In the genomic region with DNA sequence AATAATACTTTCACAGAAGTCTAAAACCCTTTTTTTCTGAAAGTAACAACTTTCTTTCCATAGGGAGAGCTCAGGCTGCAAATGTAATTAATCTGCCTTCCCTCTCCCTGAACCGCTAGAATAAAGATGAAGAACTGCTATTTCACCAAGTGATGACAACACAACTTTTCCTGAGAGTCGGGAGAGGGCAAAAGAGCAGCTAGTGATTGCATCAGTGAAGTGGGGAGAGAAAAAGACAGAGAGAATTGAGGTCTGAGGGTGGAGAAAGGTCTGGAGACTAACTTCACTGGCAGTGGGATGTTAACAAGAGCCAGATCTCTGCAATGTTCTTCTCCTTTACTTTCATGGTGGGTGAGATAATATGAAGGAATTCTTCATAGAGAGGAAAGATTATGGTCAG, we compare ENCODE assay signal across 17 cellular contexts. TPM values are rescaled to one million over a fixed set of nuclear protein-coding genes. Genes with fewer than 3 reads are reported as not detected.
DNase-seq lines count a peak whose midpoint lies in the region; ATAC-seq and TF ChIP-seq lines count a peak whose summit lies in the region.
"Had no signal": no experiment of that assay in that cellular context is flagged by ENCODE, and none has a peak within 500 bp of the region (broad histone marks: within the 10 kb centered on the region; RNA-seq: fewer than 3 reads in every experiment).

No MANE protein-coding gene starts in this region.

- H3K27ac ChIP-seq in breast epithelium = peak overlapping the region; percentile 22 to 67
- no peak overlapping the region for H3K27ac ChIP-seq in mammary epithelial cell (ENCODE audit: insufficient read depth, low read depth, low read length)
- peak overlapping the region; percentile 11 to 41 for H3K27ac ChIP-seq in uterus

- intact Hi-C loops in breast epithelium (cut with DNase I; ENCODE audit: low total_unique reads) = loop anchor here (10.0 kb wide), 1 partner anchor 1289 kb away; no protein-coding TSS in a partner anchor
- intact Hi-C loops in mammary epithelial cell (cut with micrococcal nuclease) = loop anchor here (5.0 kb wide), 1 partner anchor 44 kb away; no protein-coding TSS in a partner anchor
- intact Hi-C loops in uterus (cut with DNase I; ENCODE audit: low total_unique reads) = no loop called here

- H3K9me3 ChIP-seq in breast epithelium (no peaks in the 10 kb centered on the region), mammary epithelial cell (replicated peaks; ENCODE audit: insufficient read depth, low read length) (no peaks in the 10 kb centered on the region), uterus (no peaks in the 10 kb centered on the region)
- H3K9me3 ChIP-seq: testis had no signal

- 32% methylated on average over 2 of the region's 2 CpGs for WGBS in mammary epithelial cell (ENCODE audit: low coverage, missing lambda C conversion rate)

- TF ChIP-seq CTCF in breast epithelium (IDR thresholded peaks at IDR 0.05) = no peak
- no peak for TF ChIP-seq CTCF in mammary epithelial cell (conservative IDR thresholded peaks at IDR 0.05 in 1 of 2, IDR thresholded peaks at IDR 0.05 in 1 of 2; ENCODE audit: extremely low read depth in 1 of 2, insufficient read depth in 1 of 2, low read depth in 1 of 2, low read length in 2 of 2)
- TF ChIP-seq CTCF in fibroblast of mammary gland (conservative IDR thresholded peaks at IDR 0.05; ENCODE audit: control insufficient read depth, insufficient read depth, low read depth, low read length) = no peak
- no peak for TF ChIP-seq CTCF in uterus (IDR thresholded peaks at IDR 0.05)
- no peak for TF ChIP-seq CTCF in mesothelial cell of epicardium (IDR thresholded peaks at IDR 0.05; ENCODE audit: unreplicated experiment)

- no peak overlapping the region for H3K4me3 ChIP-seq in breast epithelium
- no peak overlapping the region for H3K4me3 ChIP-seq in mammary epithelial cell (replicated peaks in 1 of 3; ENCODE audit: insufficient read depth in 1 of 3, low read depth in 2 of 3, low read length in 3 of 3)
- no peak overlapping the region for H3K4me3 ChIP-seq in fibroblast of mammary gland (ENCODE audit: control insufficient read depth, low read depth, low read length)
- no peak overlapping the region for H3K4me3 ChIP-seq in uterus
- H3K4me3 ChIP-seq: testis had no signal

- peak overlapping the region; percentile 92 to 97 (median 96) for H3K27ac Mint-ChIP-seq in naive B cell
- H3K27ac Mint-ChIP-seq in mesothelial cell of epicardium = no peak overlapping the region
- H3K27ac Mint-ChIP-seq: activated CD4-positive, alpha-beta memory T cell treated with anti-CD3 and anti-CD28 coated beads for 36 hours; activated T-cell treated with anti-CD3 and anti-CD28 coated beads, Interleukin-2, amount 50 U/mL, for 72 hours; CD4-positive, CD25-positive, alpha-beta regulatory T cell had no signal

- no peak overlapping the region for H2AFZ ChIP-seq in mammary epithelial cell (ENCODE audit: low read depth, low read length)

- peaks cover 0 to 5% (median 0%) of the 10 kb centered on the region in 7 donors for H3K9me3 Mint-ChIP-seq in naive B cell
- H3K9me3 Mint-ChIP-seq in mesothelial cell of epicardium = no peaks in the 10 kb centered on the region
- H3K9me3 Mint-ChIP-seq: activated CD4-positive, alpha-beta memory T cell treated with anti-CD3 and anti-CD28 coated beads for 36 hours; activated T-cell treated with anti-CD3 and anti-CD28 coated beads, Interleukin-2, amount 50 U/mL, for 72 hours had no signal

- no peaks in the 10 kb centered on the region for H3K27me3 ChIP-seq in breast epithelium
- H3K27me3 ChIP-seq in mammary epithelial cell (ENCODE audit: insufficient read depth, low read length) = no peaks in the 10 kb centered on the region
- H3K27me3 ChIP-seq in uterus = no peaks in the 10 kb centered on the region
- H3K27me3 ChIP-seq: testis had no signal

- dilution Hi-C loops in mammary epithelial cell (cut with HindIII; ENCODE audit: low sequenced_read_pairs) = no loop called here

- in situ Hi-C loops in mammary epithelial cell (cut with MboI; ENCODE audit: low sequenced_read_pairs in 2 of 2) = no loop called here

- BruUV-seq in mammary epithelial cell (replicated peaks; lab: Mats Ljungman, UMichigan) = no TSS peak

- TF ChIP-seq POLR2A in breast epithelium (IDR thresholded peaks at IDR 0.05) (no peak), uterus (IDR thresholded peaks at IDR 0.05) (no peak)

- H3K4me2 ChIP-seq in mammary epithelial cell (ENCODE audit: insufficient read depth, low read depth, low read length) = no peak overlapping the region

- peak overlapping the region in 7 of 8 donors; percentile 24 to 68 (median 61) for H3K4me3 Mint-ChIP-seq in naive B cell
- H3K4me3 Mint-ChIP-seq in mesothelial cell of epicardium = no peak overlapping the region
- H3K4me3 Mint-ChIP-seq: activated CD4-positive, alpha-beta memory T cell treated with anti-CD3 and anti-CD28 coated beads for 36 hours; activated T-cell treated with anti-CD3 and anti-CD28 coated beads, Interleukin-2, amount 50 U/mL, for 72 hours; CD4-positive, CD25-positive, alpha-beta regulatory T cell had no signal

- no peak for DNase-seq in breast epithelium (ENCODE audit: low spot score in 2 of 2)
- DNase-seq in mammary epithelial cell = no peak
- peak; percentile 52 for DNase-seq in fibroblast of mammary gland (ENCODE audit: low read depth)
- DNase-seq in naive B cell = no peak
- no peak for DNase-seq in uterus
- no peak for DNase-seq in mesothelial cell of epicardium (ENCODE audit: low spot score in 2 of 2, unreplicated experiment in 2 of 2)
- DNase-seq in activated CD4-positive, alpha-beta T cell treated with anti-CD3 and anti-CD28 coated beads for 48 hours = no peak
- DNase-seq: 8988T; activated CD4-positive, alpha-beta memory T cell treated with anti-CD3 and anti-CD28 coated beads for 36 hours; activated T-cell treated with anti-CD3 and anti-CD28 coated beads, Interleukin-2, amount 50 U/mL, for 72 hours; amygdala; CD4-positive, CD25-positive, alpha-beta regulatory T cell; NCI-H1930; NCI-H510A; testis had no signal

- ATAC-seq in naive B cell (ENCODE audit: low read depth in 2 of 2) (no peak), HG02973 (IDR thresholded peaks at IDR 0.05; ENCODE audit: unreplicated experiment) (no peak)
- ATAC-seq: activated T-cell treated with anti-CD3 and anti-CD28 coated beads, Interleukin-2, amount 50 U/mL, for 72 hours had no signal

- H3K36me3 Mint-ChIP-seq in naive B cell (no peaks in the 10 kb centered on the region), mesothelial cell of epicardium (no peaks in the 10 kb centered on the region)
- H3K36me3 Mint-ChIP-seq: activated CD4-positive, alpha-beta memory T cell treated with anti-CD3 and anti-CD28 coated beads for 36 hours; CD4-positive, CD25-positive, alpha-beta regulatory T cell had no signal

- H3K36me3 ChIP-seq in breast epithelium (no peaks in the 10 kb centered on the region), mammary epithelial cell (ENCODE audit: insufficient read depth, low read length) (no peaks in the 10 kb centered on the region), uterus (no peaks in the 10 kb centered on the region)

- CTCF ChIA-PET in mammary epithelial cell (lab: Charles Lee; ENCODE audit: low non-redundant PET) = no interaction called here

- H3K27me3 Mint-ChIP-seq in naive B cell (no peaks in the 10 kb centered on the region), mesothelial cell of epicardium (ENCODE audit: low read depth) (peaks cover 2% of the 10 kb centered on the region)
- H3K27me3 Mint-ChIP-seq: CD4-positive, CD25-positive, alpha-beta regulatory T cell had no signal

- H3K9ac ChIP-seq in mammary epithelial cell (ENCODE audit: insufficient read depth, low read length) = no peak overlapping the region

- H3K4me1 ChIP-seq in breast epithelium = no peaks in the 10 kb centered on the region
- peaks cover 16% of the 10 kb centered on the region for H3K4me1 ChIP-seq in mammary epithelial cell (ENCODE audit: insufficient read depth, low read length)
- no peaks in the 10 kb centered on the region for H3K4me1 ChIP-seq in uterus
- H3K4me1 ChIP-seq: testis had no signal

- H3K4me1 Mint-ChIP-seq in naive B cell (peaks cover 48 to 67% (median 52%) of the 10 kb centered on the region in 3 donors), mesothelial cell of epicardium (no peaks in the 10 kb centered on the region)
- H3K4me1 Mint-ChIP-seq: CD4-positive, CD25-positive, alpha-beta regulatory T cell had no signal

- no peaks in the 10 kb centered on the region for H3K79me2 ChIP-seq in mammary epithelial cell (ENCODE audit: insufficient read depth, low read length)

- no peaks in the 10 kb centered on the region for H4K20me1 ChIP-seq in mammary epithelial cell (ENCODE audit: insufficient read depth, low read length)

RNA-seq across cellular contexts. Expression of gene MPEG1, which starts 10.9 kb away (rescaled TPM):
- total RNA-seq in breast epithelium = 10 to 100 TPM in 2 of 3 donors, 1 to 10 TPM in 1; 2.6 to 65.4 (median 13.2) TPM
- total RNA-seq in mammary epithelial cell = not detected
- polyA plus RNA-seq in mammary epithelial cell = not detected
- polyA minus RNA-seq in mammary epithelial cell = not detected
- polyA plus RNA-seq in naive B cell (ENCODE audit: low read depth in 6 of 6) = 10 to 100 TPM; 40.6 to 96.5 (median 79.1) TPM
- 10 to 100 TPM in 1 of 4 donors, 1 to 10 TPM in 3; 1.0 to 15.1 (median 5.7) TPM for total RNA-seq in uterus
- total RNA-seq in mesothelial cell of epicardium = not detected in 3 replicates
- total RNA-seq: activated CD4-positive, alpha-beta memory T cell treated with anti-CD3 and anti-CD28 coated beads for 36 hours; endothelial cell of umbilical vein had no signal
- polyA plus RNA-seq: endothelial cell of umbilical vein had no signal

RNA-seq across cellular contexts. Expression of gene DTX4, which starts 51.7 kb away (rescaled TPM):
- total RNA-seq in breast epithelium (10 to 100 TPM in 2 of 3 donors, 1 to 10 TPM in 1; 7.5 to 22.9 (median 10.8) TPM), mammary epithelial cell (10 to 100 TPM; 10.4 to 11.5 TPM), uterus (10 to 100 TPM in 1 of 4 donors, 1 to 10 TPM in 3; 3.2 to 17.8 (median 9.2) TPM), mesothelial cell of epicardium (37.7 to 42.3 TPM (median 39.4 TPM) in 3 replicates)
- polyA plus RNA-seq in mammary epithelial cell (2.1 TPM), naive B cell (ENCODE audit: low read depth in 6 of 6) (10 to 100 TPM in 5 of 6 donors, 1 to 10 TPM in 1; 7.1 to 21.0 (median 12.9) TPM)
- 25.1 TPM for polyA minus RNA-seq in mammary epithelial cell
